Comparison of ENCODE assay signal across 1 cellular context in genomic region chr16:57185945-57186629, GRCh38.
TF ChIP-seq lines count a peak whose summit lies in the region.

TSS of gene PSME3IP1 (minus strand) at chr16:57186039. CDS start at chr16:57173854, 12,185 bp downstream.
TSS of gene RSPRY1 (plus strand) at chr16:57186329. CDS start at chr16:57204659, 18,330 bp downstream.

TF ChIP-seq in GM12878, 131 proteins besides CTCF, POLR2A, EP300 and RAD21 (continued from another document and continues in another):
- TF ChIP-seq, protein P1, sequence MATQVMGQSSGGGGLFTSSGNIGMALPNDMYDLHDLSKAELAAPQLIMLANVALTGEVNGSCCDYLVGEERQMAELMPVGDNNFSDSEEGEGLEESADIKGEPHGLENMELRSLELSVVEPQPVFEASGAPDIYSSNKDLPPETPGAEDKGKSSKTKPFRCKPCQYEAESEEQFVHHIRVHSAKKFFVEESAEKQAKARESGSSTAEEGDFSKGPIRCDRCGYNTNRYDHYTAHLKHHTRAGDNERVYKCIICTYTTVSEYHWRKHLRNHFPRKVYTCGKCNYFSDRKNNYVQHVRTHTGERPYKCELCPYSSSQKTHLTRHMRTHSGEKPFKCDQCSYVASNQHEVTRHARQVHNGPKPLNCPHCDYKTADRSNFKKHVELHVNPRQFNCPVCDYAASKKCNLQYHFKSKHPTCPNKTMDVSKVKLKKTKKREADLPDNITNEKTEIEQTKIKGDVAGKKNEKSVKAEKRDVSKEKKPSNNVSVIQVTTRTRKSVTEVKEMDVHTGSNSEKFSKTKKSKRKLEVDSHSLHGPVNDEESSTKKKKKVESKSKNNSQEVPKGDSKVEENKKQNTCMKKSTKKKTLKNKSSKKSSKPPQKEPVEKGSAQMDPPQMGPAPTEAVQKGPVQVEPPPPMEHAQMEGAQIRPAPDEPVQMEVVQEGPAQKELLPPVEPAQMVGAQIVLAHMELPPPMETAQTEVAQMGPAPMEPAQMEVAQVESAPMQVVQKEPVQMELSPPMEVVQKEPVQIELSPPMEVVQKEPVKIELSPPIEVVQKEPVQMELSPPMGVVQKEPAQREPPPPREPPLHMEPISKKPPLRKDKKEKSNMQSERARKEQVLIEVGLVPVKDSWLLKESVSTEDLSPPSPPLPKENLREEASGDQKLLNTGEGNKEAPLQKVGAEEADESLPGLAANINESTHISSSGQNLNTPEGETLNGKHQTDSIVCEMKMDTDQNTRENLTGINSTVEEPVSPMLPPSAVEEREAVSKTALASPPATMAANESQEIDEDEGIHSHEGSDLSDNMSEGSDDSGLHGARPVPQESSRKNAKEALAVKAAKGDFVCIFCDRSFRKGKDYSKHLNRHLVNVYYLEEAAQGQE (IDR thresholded peaks at IDR 0.05; ENCODE audit: low read depth, low read length) = no peak
- no peak for TF ChIP-seq NBN (IDR thresholded peaks at IDR 0.05)
- peak; percentile 96 for TF ChIP-seq GABPA (IDR thresholded peaks at IDR 0.05; ENCODE audit: low read depth)
- TF ChIP-seq SP1 (IDR thresholded peaks at IDR 0.05; ENCODE audit: low read depth, low read length) = peak; percentile 93
- TF ChIP-seq, protein P2, sequence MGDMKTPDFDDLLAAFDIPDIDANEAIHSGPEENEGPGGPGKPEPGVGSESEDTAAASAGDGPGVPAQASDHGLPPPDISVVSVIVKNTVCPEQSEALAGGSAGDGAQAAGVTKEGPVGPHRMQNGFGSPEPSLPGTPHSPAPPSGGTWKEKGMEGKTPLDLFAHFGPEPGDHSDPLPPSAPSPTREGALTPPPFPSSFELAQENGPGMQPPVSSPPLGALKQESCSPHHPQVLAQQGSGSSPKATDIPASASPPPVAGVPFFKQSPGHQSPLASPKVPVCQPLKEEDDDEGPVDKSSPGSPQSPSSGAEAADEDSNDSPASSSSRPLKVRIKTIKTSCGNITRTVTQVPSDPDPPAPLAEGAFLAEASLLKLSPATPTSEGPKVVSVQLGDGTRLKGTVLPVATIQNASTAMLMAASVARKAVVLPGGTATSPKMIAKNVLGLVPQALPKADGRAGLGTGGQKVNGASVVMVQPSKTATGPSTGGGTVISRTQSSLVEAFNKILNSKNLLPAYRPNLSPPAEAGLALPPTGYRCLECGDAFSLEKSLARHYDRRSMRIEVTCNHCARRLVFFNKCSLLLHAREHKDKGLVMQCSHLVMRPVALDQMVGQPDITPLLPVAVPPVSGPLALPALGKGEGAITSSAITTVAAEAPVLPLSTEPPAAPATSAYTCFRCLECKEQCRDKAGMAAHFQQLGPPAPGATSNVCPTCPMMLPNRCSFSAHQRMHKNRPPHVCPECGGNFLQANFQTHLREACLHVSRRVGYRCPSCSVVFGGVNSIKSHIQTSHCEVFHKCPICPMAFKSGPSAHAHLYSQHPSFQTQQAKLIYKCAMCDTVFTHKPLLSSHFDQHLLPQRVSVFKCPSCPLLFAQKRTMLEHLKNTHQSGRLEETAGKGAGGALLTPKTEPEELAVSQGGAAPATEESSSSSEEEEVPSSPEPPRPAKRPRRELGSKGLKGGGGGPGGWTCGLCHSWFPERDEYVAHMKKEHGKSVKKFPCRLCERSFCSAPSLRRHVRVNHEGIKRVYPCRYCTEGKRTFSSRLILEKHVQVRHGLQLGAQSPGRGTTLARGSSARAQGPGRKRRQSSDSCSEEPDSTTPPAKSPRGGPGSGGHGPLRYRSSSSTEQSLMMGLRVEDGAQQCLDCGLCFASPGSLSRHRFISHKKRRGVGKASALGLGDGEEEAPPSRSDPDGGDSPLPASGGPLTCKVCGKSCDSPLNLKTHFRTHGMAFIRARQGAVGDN (IDR thresholded peaks at IDR 0.05) = no peak
- no peak; the same call in 1 of the 2 replicates for TF ChIP-seq ASH2L (IDR thresholded peaks at IDR 0.05; ENCODE audit: borderline replicate concordance, low read depth)
- TF ChIP-seq, protein P3, sequence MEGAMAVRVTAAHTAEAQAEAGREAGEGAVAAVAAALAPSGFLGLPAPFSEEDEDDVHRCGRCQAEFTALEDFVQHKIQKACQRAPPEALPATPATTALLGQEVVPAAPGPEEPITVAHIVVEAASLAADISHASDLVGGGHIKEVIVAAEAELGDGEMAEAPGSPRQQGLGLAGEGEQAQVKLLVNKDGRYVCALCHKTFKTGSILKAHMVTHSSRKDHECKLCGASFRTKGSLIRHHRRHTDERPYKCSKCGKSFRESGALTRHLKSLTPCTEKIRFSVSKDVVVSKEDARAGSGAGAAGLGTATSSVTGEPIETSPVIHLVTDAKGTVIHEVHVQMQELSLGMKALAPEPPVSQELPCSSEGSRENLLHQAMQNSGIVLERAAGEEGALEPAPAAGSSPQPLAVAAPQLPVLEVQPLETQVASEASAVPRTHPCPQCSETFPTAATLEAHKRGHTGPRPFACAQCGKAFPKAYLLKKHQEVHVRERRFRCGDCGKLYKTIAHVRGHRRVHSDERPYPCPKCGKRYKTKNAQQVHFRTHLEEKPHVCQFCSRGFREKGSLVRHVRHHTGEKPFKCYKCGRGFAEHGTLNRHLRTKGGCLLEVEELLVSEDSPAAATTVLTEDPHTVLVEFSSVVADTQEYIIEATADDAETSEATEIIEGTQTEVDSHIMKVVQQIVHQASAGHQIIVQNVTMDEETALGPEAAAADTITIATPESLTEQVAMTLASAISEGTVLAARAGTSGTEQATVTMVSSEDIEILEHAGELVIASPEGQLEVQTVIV (IDR thresholded peaks at IDR 0.05; ENCODE audit: borderline replicate concordance, partially characterized antibody) = peak; percentile 49
- TF ChIP-seq RCOR1 (conservative IDR thresholded peaks at IDR 0.05; ENCODE audit: low read depth, low read length) = no peak
- TF ChIP-seq TCF7 (IDR thresholded peaks at IDR 0.05; ENCODE audit: borderline replicate concordance) = no peak
- no peak for TF ChIP-seq CBX5 (IDR thresholded peaks at IDR 0.05; ENCODE audit: low read depth)
- TF ChIP-seq ZNF207 (IDR thresholded peaks at IDR 0.05; ENCODE audit: borderline replicate concordance) = no peak
- TF ChIP-seq KDM1A (IDR thresholded peaks at IDR 0.05; ENCODE audit: borderline replicate concordance) = no peak
- TF ChIP-seq CREB1 (IDR thresholded peaks at IDR 0.05; ENCODE audit: low read depth) = peak; percentile 85
- TF ChIP-seq, protein P4, sequence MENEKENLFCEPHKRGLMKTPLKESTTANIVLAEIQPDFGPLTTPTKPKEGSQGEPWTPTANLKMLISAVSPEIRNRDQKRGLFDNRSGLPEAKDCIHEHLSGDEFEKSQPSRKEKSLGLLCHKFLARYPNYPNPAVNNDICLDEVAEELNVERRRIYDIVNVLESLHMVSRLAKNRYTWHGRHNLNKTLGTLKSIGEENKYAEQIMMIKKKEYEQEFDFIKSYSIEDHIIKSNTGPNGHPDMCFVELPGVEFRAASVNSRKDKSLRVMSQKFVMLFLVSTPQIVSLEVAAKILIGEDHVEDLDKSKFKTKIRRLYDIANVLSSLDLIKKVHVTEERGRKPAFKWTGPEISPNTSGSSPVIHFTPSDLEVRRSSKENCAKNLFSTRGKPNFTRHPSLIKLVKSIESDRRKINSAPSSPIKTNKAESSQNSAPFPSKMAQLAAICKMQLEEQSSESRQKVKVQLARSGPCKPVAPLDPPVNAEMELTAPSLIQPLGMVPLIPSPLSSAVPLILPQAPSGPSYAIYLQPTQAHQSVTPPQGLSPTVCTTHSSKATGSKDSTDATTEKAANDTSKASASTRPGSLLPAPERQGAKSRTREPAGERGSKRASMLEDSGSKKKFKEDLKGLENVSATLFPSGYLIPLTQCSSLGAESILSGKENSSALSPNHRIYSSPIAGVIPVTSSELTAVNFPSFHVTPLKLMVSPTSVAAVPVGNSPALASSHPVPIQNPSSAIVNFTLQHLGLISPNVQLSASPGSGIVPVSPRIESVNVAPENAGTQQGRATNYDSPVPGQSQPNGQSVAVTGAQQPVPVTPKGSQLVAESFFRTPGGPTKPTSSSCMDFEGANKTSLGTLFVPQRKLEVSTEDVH (IDR thresholded peaks at IDR 0.05; ENCODE audit: low read depth, partially characterized antibody) = peak; percentile 86
- TF ChIP-seq, protein P5, sequence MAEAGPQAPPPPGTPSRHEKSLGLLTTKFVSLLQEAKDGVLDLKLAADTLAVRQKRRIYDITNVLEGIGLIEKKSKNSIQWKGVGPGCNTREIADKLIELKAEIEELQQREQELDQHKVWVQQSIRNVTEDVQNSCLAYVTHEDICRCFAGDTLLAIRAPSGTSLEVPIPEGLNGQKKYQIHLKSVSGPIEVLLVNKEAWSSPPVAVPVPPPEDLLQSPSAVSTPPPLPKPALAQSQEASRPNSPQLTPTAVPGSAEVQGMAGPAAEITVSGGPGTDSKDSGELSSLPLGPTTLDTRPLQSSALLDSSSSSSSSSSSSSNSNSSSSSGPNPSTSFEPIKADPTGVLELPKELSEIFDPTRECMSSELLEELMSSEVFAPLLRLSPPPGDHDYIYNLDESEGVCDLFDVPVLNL (IDR thresholded peaks at IDR 0.05; ENCODE audit: low read depth, low read length) = no peak; the same call in 1 of the 2 replicates
- no peak for TF ChIP-seq STAT3 (IDR thresholded peaks at IDR 0.05; ENCODE audit: low read depth, low read length)
- no peak for TF ChIP-seq NR2F1 (conservative IDR thresholded peaks at IDR 0.05)
- no peak for TF ChIP-seq CBX3 (IDR thresholded peaks at IDR 0.05; ENCODE audit: borderline replicate concordance, low read depth)
- TF ChIP-seq KAT2A (conservative IDR thresholded peaks at IDR 0.05; ENCODE audit: control insufficient read depth, low read depth, low read length) = no peak
- no peak for TF ChIP-seq BCLAF1 (IDR thresholded peaks at IDR 0.05)
- TF ChIP-seq RUNX3 (IDR thresholded peaks at IDR 0.05; ENCODE audit: low read length) = no peak; the same call in 1 of the 2 replicates
- TF ChIP-seq SMC3 (IDR thresholded peaks at IDR 0.05; ENCODE audit: borderline replicate concordance, low read length) = no peak
- TF ChIP-seq FOXK2 (IDR thresholded peaks at IDR 0.05) = peak; percentile 38
- peak; percentile 59 for TF ChIP-seq MEF2B (IDR thresholded peaks at IDR 0.05; ENCODE audit: partially characterized antibody, poor library complexity, severe bottlenecking)
- TF ChIP-seq SUZ12 (IDR thresholded peaks at IDR 0.05; ENCODE audit: unreplicated experiment) = no peak
- no peak for TF ChIP-seq ETV6 (conservative IDR thresholded peaks at IDR 0.05 in 1 of 2, IDR thresholded peaks at IDR 0.05 in 1 of 2; ENCODE audit: borderline replicate concordance in 1 of 2, low read depth in 1 of 2)
- TF ChIP-seq MYC (IDR thresholded peaks at IDR 0.05; ENCODE audit: insufficient read depth, insufficient read length, insufficient replicate concordance, low read length, severe bottlenecking) = peak; percentile 54
- no peak for TF ChIP-seq ZNF24 (IDR thresholded peaks at IDR 0.05)
- TF ChIP-seq, protein P6, sequence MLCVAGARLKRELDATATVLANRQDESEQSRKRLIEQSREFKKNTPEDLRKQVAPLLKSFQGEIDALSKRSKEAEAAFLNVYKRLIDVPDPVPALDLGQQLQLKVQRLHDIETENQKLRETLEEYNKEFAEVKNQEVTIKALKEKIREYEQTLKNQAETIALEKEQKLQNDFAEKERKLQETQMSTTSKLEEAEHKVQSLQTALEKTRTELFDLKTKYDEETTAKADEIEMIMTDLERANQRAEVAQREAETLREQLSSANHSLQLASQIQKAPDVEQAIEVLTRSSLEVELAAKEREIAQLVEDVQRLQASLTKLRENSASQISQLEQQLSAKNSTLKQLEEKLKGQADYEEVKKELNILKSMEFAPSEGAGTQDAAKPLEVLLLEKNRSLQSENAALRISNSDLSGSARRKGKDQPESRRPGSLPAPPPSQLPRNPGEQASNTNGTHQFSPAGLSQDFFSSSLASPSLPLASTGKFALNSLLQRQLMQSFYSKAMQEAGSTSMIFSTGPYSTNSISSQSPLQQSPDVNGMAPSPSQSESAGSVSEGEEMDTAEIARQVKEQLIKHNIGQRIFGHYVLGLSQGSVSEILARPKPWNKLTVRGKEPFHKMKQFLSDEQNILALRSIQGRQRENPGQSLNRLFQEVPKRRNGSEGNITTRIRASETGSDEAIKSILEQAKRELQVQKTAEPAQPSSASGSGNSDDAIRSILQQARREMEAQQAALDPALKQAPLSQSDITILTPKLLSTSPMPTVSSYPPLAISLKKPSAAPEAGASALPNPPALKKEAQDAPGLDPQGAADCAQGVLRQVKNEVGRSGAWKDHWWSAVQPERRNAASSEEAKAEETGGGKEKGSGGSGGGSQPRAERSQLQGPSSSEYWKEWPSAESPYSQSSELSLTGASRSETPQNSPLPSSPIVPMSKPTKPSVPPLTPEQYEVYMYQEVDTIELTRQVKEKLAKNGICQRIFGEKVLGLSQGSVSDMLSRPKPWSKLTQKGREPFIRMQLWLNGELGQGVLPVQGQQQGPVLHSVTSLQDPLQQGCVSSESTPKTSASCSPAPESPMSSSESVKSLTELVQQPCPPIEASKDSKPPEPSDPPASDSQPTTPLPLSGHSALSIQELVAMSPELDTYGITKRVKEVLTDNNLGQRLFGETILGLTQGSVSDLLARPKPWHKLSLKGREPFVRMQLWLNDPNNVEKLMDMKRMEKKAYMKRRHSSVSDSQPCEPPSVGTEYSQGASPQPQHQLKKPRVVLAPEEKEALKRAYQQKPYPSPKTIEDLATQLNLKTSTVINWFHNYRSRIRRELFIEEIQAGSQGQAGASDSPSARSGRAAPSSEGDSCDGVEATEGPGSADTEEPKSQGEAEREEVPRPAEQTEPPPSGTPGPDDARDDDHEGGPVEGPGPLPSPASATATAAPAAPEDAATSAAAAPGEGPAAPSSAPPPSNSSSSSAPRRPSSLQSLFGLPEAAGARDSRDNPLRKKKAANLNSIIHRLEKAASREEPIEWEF (IDR thresholded peaks at IDR 0.05; ENCODE audit: insufficient replicate concordance, low read depth, low read length) = no peak
- no peak for TF ChIP-seq STAT1 (conservative IDR thresholded peaks at IDR 0.05)
- TF ChIP-seq SMAD1 (IDR thresholded peaks at IDR 0.05; ENCODE audit: low read depth, partially characterized antibody) = no peak
- peak; percentile 70 for TF ChIP-seq ATF7 (IDR thresholded peaks at IDR 0.05; ENCODE audit: low read depth)
- TF ChIP-seq YY1 (IDR thresholded peaks at IDR 0.05; ENCODE audit: low read depth, low read length) = peak; percentile 97
- no peak for TF ChIP-seq NR2C2 (IDR thresholded peaks at IDR 0.05; ENCODE audit: borderline replicate concordance, control insufficient read depth, insufficient read length, low read depth)
